In genomic region chr1:74623716-74624115, GRCh38 we compare ENCODE assay signal across 31 cellular contexts. TPM values are rescaled to one million over a fixed set of nuclear protein-coding genes. Genes with fewer than 3 reads are reported as not detected.
"Had no signal": no experiment of that assay in that cellular context is flagged by ENCODE, and none has a peak within 500 bp of the region (broad histone marks: within the 10 kb centered on the region; RNA-seq: fewer than 3 reads in every experiment).

No MANE protein-coding gene starts in this region.

- H3K27ac ChIP-seq: colonic mucosa, coronary artery, dorsolateral prefrontal cortex, epithelial cell of prostate, esophagus muscularis mucosa, esophagus squamous epithelium, foreskin keratinocyte, gastrocnemius medialis, gastroesophageal sphincter, heart left ventricle, heart right ventricle, hepatocyte had no signal

- ATAC-seq: effector memory CD8-positive, alpha-beta T cell; esophagus mucosa; foreskin keratinocyte; gastrocnemius medialis; gastroesophageal sphincter; heart left ventricle; heart right ventricle had no signal

- H3K27me3 ChIP-seq: colonic mucosa, dorsolateral prefrontal cortex, esophagus muscularis mucosa, esophagus squamous epithelium, foreskin keratinocyte, gastrocnemius medialis, gastroesophageal sphincter, heart left ventricle, heart right ventricle, hepatocyte had no signal

- H3K4me3 ChIP-seq: colonic mucosa, coronary artery, dorsolateral prefrontal cortex, esophagus muscularis mucosa, esophagus squamous epithelium, gastrocnemius medialis, gastroesophageal sphincter, heart left ventricle, heart right ventricle, hepatocyte had no signal

- H3K36me3 ChIP-seq: colonic mucosa, esophagus muscularis mucosa, esophagus squamous epithelium, gastrocnemius medialis, gastroesophageal sphincter, heart left ventricle, heart right ventricle had no signal

- H3K9me3 ChIP-seq: colonic mucosa, esophagus muscularis mucosa, esophagus squamous epithelium, gastrocnemius medialis, gastroesophageal sphincter, heart left ventricle had no signal

- DNase-seq: colonic mucosa; cortex of kidney; dermis blood vessel endothelial cell; dorsolateral prefrontal cortex; effector CD4-positive, alpha-beta T cell; effector CD8-positive, alpha-beta T cell; effector memory CD4-positive, alpha-beta T cell; effector memory CD8-positive, alpha-beta T cell; endodermal cell; erythroblast; esophagus squamous epithelium; foreskin fibroblast; foreskin keratinocyte; foreskin melanocyte; gastrocnemius medialis; glutamatergic neuron; head of caudate nucleus; heart left ventricle; heart right ventricle had no signal

- H2AFZ ChIP-seq: hepatocyte had no signal

- H3K4me2 ChIP-seq: hepatocyte had no signal

- H3K4me1 ChIP-seq: colonic mucosa, esophagus muscularis mucosa, esophagus squamous epithelium, foreskin keratinocyte, gastrocnemius medialis, gastroesophageal sphincter, heart left ventricle, heart right ventricle had no signal

- H3K79me2 ChIP-seq: hepatocyte had no signal

RNA-seq across cellular contexts. Expression of gene ERICH3, which starts 49.9 kb away (rescaled TPM):
- total RNA-seq: dermis microvascular lymphatic vessel endothelial cell, endodermal cell, endothelial cell of umbilical vein, epithelial cell of proximal tubule, esophagus mucosa, esophagus squamous epithelium, fibroblast of villous mesenchyme, foreskin keratinocyte, gastrocnemius medialis, glomerular endothelial cell had no signal
- polyA plus RNA-seq: endothelial cell of umbilical vein, fibroblast of lung, foreskin keratinocyte, hepatocyte had no signal
